Comparison of ENCODE assay signal across 8 cellular contexts in the genomic region with DNA sequence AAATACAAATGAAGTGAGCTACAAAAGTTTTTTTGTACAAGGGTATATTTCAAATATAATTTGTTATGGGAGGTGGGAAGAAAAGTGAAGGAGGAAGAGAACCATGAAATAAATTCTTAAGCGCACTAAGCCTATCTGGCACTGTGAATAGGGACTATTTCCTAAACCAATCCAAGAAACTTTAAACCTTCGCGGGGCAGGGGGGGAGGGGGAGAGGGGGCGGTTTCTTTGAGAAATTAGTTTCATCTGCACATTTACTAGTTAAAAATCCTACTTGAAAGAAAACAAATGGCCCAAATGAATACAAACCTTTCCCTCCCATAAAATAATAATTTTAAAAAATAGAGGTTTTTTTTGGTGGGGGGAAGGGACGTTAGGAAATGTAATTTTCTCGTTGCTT. TPM values are rescaled to one million over a fixed set of nuclear protein-coding genes. Genes with fewer than 3 reads are reported as not detected.
A peak's percentile ranks its signal among the peaks of the same experiment; 100 is the strongest.
DNase-seq lines count a peak whose midpoint lies in the region; ATAC-seq, FAIRE-seq and TF ChIP-seq lines count a peak whose summit lies in the region.

No MANE protein-coding gene starts in this region.

- POLR2A ChIA-PET in MCF 10A (lab: Yijun Ruan, JAX): interaction anchor here (0.6 to 3.8 kb wide), 48 partner anchors 10 to 1339 kb away, joined by 3 to 56 read pairs (median 6); partner anchors contain the start of genes CTSK, ENSA, FALEC and MCL1

- CTCF ChIA-PET in MCF 10A (lab: Yijun Ruan, JAX): interaction anchor here (0.6 to 2.7 kb wide), 8 partner anchors 27 to 259 kb away, joined by 3 to 12 read pairs (median 4); no protein-coding TSS in a partner anchor

- peak overlapping the region; percentile 89 for H3K4me2 ChIP-seq in BLaER1

- H3K27me3 Mint-ChIP-seq in MCF 10A (ENCODE audit: insufficient read depth, unreplicated experiment): no peaks in the 10 kb centered on the region

- no peaks in the 10 kb centered on the region for H3K9me3 Mint-ChIP-seq in MCF 10A (ENCODE audit: unreplicated experiment)

- BruUV-seq in MCF 10A (replicated peaks; lab: Mats Ljungman, UMichigan): no TSS peak

- peak overlapping the region; percentile 95 for H3K27ac Mint-ChIP-seq in MCF 10A (ENCODE audit: low read depth, unreplicated experiment)

- FAIRE-seq in HTR-8/SVneo (lab: Jason Lieb, UNC): no peak

- no peaks in the 10 kb centered on the region for H3K9me3 ChIP-seq in BLaER1
- H3K9me3 ChIP-seq in lung (ENCODE audit: control insufficient read depth in 2 of 2, insufficient read depth in 1 of 2, low read length in 1 of 2): no peaks in the 10 kb centered on the region

- H3K4me1 Mint-ChIP-seq in MCF 10A (ENCODE audit: insufficient read depth, unreplicated experiment): peaks cover 25% of the 10 kb centered on the region

- TF ChIP-seq CTCF in MCF 10A (IDR thresholded peaks at IDR 0.05; ENCODE audit: unreplicated experiment) (no peak), lung (IDR thresholded peaks at IDR 0.05; ENCODE audit: control extremely low read depth, extremely low read depth) (no peak)

- peaks cover 5% of the 10 kb centered on the region; the same call in 1 of the 2 replicates for H4K20me1 ChIP-seq in BLaER1

- peak overlapping the region; percentile 88 for H3K4me3 Mint-ChIP-seq in MCF 10A (ENCODE audit: unreplicated experiment)

- intact Hi-C loops in MCF 10A (cut with micrococcal nuclease): loop anchor here (2.0 to 5.0 kb wide), 5 partner anchors 68 to 461 kb away; partner anchors contain the start of genes ENSA, MCL1 and TNFAIP8L2

- H3K27me3 ChIP-seq in BLaER1 (no peaks in the 10 kb centered on the region), lung (ENCODE audit: control insufficient read depth, insufficient read depth) (no peaks in the 10 kb centered on the region)

- H3K4me3 ChIP-seq in BLaER1 (peak overlapping the region; percentile 80), lung (peak overlapping the region; percentile 44)

- peak; percentile 10 for DNase-seq in KG1 (lab: John Stamatoyannopoulos, UW)
- DNase-seq in MCF 10A (ENCODE audit: unreplicated experiment): peak; percentile 44
- no peak for DNase-seq in lung (ENCODE audit: low spot score)
- no peak for DNase-seq in ecto neural progenitor cell (ENCODE audit: low spot score)
- DNase-seq in HTR-8/SVneo (ENCODE audit: insufficient read length, low spot score): no peak

- H3K9ac ChIP-seq in BLaER1: peak overlapping the region; percentile 71; the same call in 1 of the 2 replicates

- WGBS in lung, 2 donors: 0 to 2% methylated on average over 6 of the region's 6 CpGs

- no peak overlapping the region for H3K27ac ChIP-seq in BLaER1
- H3K27ac ChIP-seq in lung (ENCODE audit: low read depth in 1 of 2, low read length in 1 of 2): peak overlapping the region; percentile 63 to 67

- H3K36me3 ChIP-seq in BLaER1: peaks cover 31% of the 10 kb centered on the region
- peaks cover 5 to 7% of the 10 kb centered on the region in 2 donors for H3K36me3 ChIP-seq in lung (ENCODE audit: control insufficient read depth in 2 of 2, insufficient read depth in 2 of 2, low read length in 2 of 2)

- H3K4me1 ChIP-seq in BLaER1 (peaks cover 21% of the 10 kb centered on the region), lung (ENCODE audit: control insufficient read depth in 2 of 2, insufficient read depth in 2 of 2, low read length in 2 of 2) (peaks cover 0 to 3% of the 10 kb centered on the region in 2 donors)

- peaks cover 40% of the 10 kb centered on the region for H3K36me3 Mint-ChIP-seq in MCF 10A (ENCODE audit: insufficient read depth, unreplicated experiment)

- ATAC-seq in lung (ENCODE audit: insufficient read depth, low FRiP score) (no peak), HG02678 (IDR thresholded peaks at IDR 0.05; ENCODE audit: unreplicated experiment) (no peak), HG03354 (IDR thresholded peaks at IDR 0.05; ENCODE audit: poor library complexity, severe bottlenecking, unreplicated experiment) (no peak)

RNA-seq across cellular contexts. Expression of gene GOLPH3L, which starts 0.4 kb away (rescaled TPM):
- total RNA-seq in MCF 10A (2022) (68.5 and 76.9 TPM in 2 replicates), lung (10 to 100 TPM; 26.1 to 37.2 TPM)
- polyA plus RNA-seq in lung: 10 to 100 TPM; 13.8 to 14.4 TPM

RNA-seq across cellular contexts. Expression of gene HORMAD1, which starts 24.1 kb away (rescaled TPM):
- total RNA-seq in MCF 10A (2022) (not detected in 2 replicates), lung (1 to 10 TPM in 1 of 2 donors, under 1 TPM in 1; 0.77 to 1.2 TPM)
- polyA plus RNA-seq in lung: under 1 TPM; 0.17 to 0.26 TPM

Comparison
In these comparisons a context has a peak if more than half of its experiments do, and no peak if none do; other contexts are left out.
1. DNase-seq: peak in KG1 (single experiment) and MCF 10A (single experiment); none in lung (single experiment), ecto neural progenitor cell (single experiment) and HTR-8/SVneo (single experiment).